Comparison of ENCODE assay signal across 11 cellular contexts in genomic region chr13:113178070-113178895, GRCh38. TPM values are rescaled to one million over a fixed set of nuclear protein-coding genes. Genes with fewer than 3 reads are reported as not detected.
A peak's percentile ranks its signal among the peaks of the same experiment; 100 is the strongest.
DNase-seq lines count a peak whose midpoint lies in the region; ATAC-seq lines count a peak whose summit lies in the region.
"Had no signal": no experiment of that assay in that cellular context is flagged by ENCODE, and none has a peak within 500 bp of the region (broad histone marks: within the 10 kb centered on the region; RNA-seq: fewer than 3 reads in every experiment).

No MANE protein-coding gene starts in this region.

- no peak for DNase-seq in activated CD4-positive, alpha-beta memory T cell treated with anti-CD3 and anti-CD28 coated beads, Interleukin-2, amount 10 ng/mL, durations not matched to agents 7 days and 5 days
- DNase-seq in activated CD4-positive, alpha-beta memory T cell treated with anti-CD3 and anti-CD28 coated beads for 36 hours, result no peak
- DNase-seq in SJCRH30, result peak in 1 of 2 experiments; percentile 51
- DNase-seq in fibroblast of peridontal ligament (ENCODE audit: extremely low read depth), result peak; percentile 97
- DNase-seq in trophoblast cell, result peak; percentile 83 to 94
- no peak for DNase-seq in COR-L47 (lab: John Stamatoyannopoulos, UW)
- DNase-seq: ACHN had no signal

- intact Hi-C loops in activated CD4-positive, alpha-beta memory T cell treated with anti-CD3 and anti-CD28 coated beads for 36 hours (cut with micrococcal nuclease), result no loop called here

- H2BK120ac ChIP-seq in trophoblast cell (ENCODE audit: insufficient read depth, low read length, poor library complexity), result no peak overlapping the region

- peaks cover 15% of the 10 kb centered on the region for H3K4me1 ChIP-seq in SJCRH30
- H3K4me1 ChIP-seq in trophoblast cell (ENCODE audit: control insufficient read depth in 1 of 2, insufficient read depth in 2 of 2, low read length in 2 of 2), result no peaks in the 10 kb centered on the region

- peaks cover 75% of the 10 kb centered on the region for H3K4me1 Mint-ChIP-seq in activated CD4-positive, alpha-beta memory T cell treated with anti-CD3 and anti-CD28 coated beads, Interleukin-2, amount 10 ng/mL, durations not matched to agents 7 days and 5 days
- peaks cover 36% of the 10 kb centered on the region for H3K4me1 Mint-ChIP-seq in activated CD4-positive, alpha-beta memory T cell treated with anti-CD3 and anti-CD28 coated beads for 36 hours (ENCODE audit: low read depth)

- no peaks in the 10 kb centered on the region for H3K79me2 ChIP-seq in trophoblast cell (ENCODE audit: control insufficient read depth, insufficient read depth, low read length, poor library complexity)

- no peak overlapping the region for H4K91ac ChIP-seq in trophoblast cell (ENCODE audit: low read depth, low read length)

- no CpG with 5 or more reads among the region's 25 CpGs for WGBS in trophoblast cell (ENCODE audit: extremely low coverage, insufficient coverage, insufficient read length)

- peaks cover 76% of the 10 kb centered on the region for H3K36me3 Mint-ChIP-seq in activated CD4-positive, alpha-beta memory T cell treated with anti-CD3 and anti-CD28 coated beads, Interleukin-2, amount 10 ng/mL, durations not matched to agents 7 days and 5 days (ENCODE audit: low read depth)
- H3K36me3 Mint-ChIP-seq in activated CD4-positive, alpha-beta memory T cell treated with anti-CD3 and anti-CD28 coated beads for 36 hours, result peaks cover 55% of the 10 kb centered on the region

- H2AK5ac ChIP-seq in trophoblast cell (ENCODE audit: low read length), result no peak overlapping the region

- H3K9ac ChIP-seq in trophoblast cell (ENCODE audit: low read length), result no peak overlapping the region

- H3K23ac ChIP-seq in trophoblast cell (ENCODE audit: low read length), result no peak overlapping the region

- no peak for ATAC-seq in GM21723 (IDR thresholded peaks at IDR 0.05; ENCODE audit: unreplicated experiment)
- no peak for ATAC-seq in GM18519 (IDR thresholded peaks at IDR 0.05; ENCODE audit: low FRiP score, unreplicated experiment)
- ATAC-seq: activated T-helper 17 cell treated with anti-CD3 and anti-CD28 coated beads, Interleukin-2, amount 50 U/mL, for 72 hours; stimulated activated memory B cell treated with anti-CD40 and anti-IgM and Interleukin-4, amounts not matched to agents 10 μg/mL and 1 μg/mL and 100 μg/mL, for 72 hours had no signal

- no peak overlapping the region for H3K18ac ChIP-seq in trophoblast cell (ENCODE audit: low read length)

- CTCF ChIA-PET in activated CD4-positive, alpha-beta memory T cell treated with anti-CD3 and anti-CD28 coated beads, Interleukin-2, amount 10 ng/mL, durations not matched to agents 7 days and 5 days (lab: Charles Lee), result interaction anchor here (1.4 kb wide), 1 partner anchor 32 kb away, joined by 3 read pairs; no protein-coding TSS in a partner anchor
- CTCF ChIA-PET in activated CD4-positive, alpha-beta memory T cell treated with anti-CD3 and anti-CD28 coated beads for 36 hours (lab: Charles Lee), result no interaction called here

- H2AFZ ChIP-seq in trophoblast cell (ENCODE audit: insufficient read depth, low read length, poor library complexity), result no peak overlapping the region

- POLR2A ChIA-PET in activated CD4-positive, alpha-beta memory T cell treated with anti-CD3 and anti-CD28 coated beads, Interleukin-2, amount 10 ng/mL, durations not matched to agents 7 days and 5 days (lab: Charles Lee), result interaction anchor here (0.6 to 0.7 kb wide), 2 partner anchors 9 to 17 kb away, joined by 3 to 4 read pairs; no protein-coding TSS in a partner anchor
- POLR2A ChIA-PET in activated CD4-positive, alpha-beta memory T cell treated with anti-CD3 and anti-CD28 coated beads for 36 hours (lab: Charles Lee), result no interaction called here

- no peak overlapping the region for H4K8ac ChIP-seq in trophoblast cell (ENCODE audit: low read depth, low read length)

- H3K4me2 ChIP-seq in trophoblast cell (ENCODE audit: low read length), result no peak overlapping the region

- no peak overlapping the region for H4K12ac ChIP-seq in trophoblast cell (ENCODE audit: low read depth, low read length)

- H3K27ac ChIP-seq in SJCRH30 (peak overlapping the region; percentile 61), trophoblast cell (ENCODE audit: low read depth, low read length) (peak overlapping the region; percentile 31)

- no peaks in the 10 kb centered on the region for H3K9me3 ChIP-seq in SJCRH30 (replicated peaks)
- H3K9me3 ChIP-seq in trophoblast cell (ENCODE audit: insufficient read depth, low read depth, low read length), result no peaks in the 10 kb centered on the region

- no peaks in the 10 kb centered on the region for H3K79me1 ChIP-seq in trophoblast cell (ENCODE audit: low read length)

- no peak overlapping the region for H3K4ac ChIP-seq in trophoblast cell (ENCODE audit: low read depth, low read length)

- H3K27ac Mint-ChIP-seq in activated CD4-positive, alpha-beta memory T cell treated with anti-CD3 and anti-CD28 coated beads, Interleukin-2, amount 10 ng/mL, durations not matched to agents 7 days and 5 days, result peak overlapping the region; percentile 55
- no peak overlapping the region for H3K27ac Mint-ChIP-seq in activated CD4-positive, alpha-beta memory T cell treated with anti-CD3 and anti-CD28 coated beads for 36 hours
- H3K27ac Mint-ChIP-seq: activated T-helper 17 cell treated with anti-CD3 and anti-CD28 coated beads, Interleukin-2, amount 50 U/mL, for 72 hours; stimulated activated memory B cell treated with anti-CD40 and anti-IgM and Interleukin-4, amounts not matched to agents 10 μg/mL and 1 μg/mL and 100 μg/mL, for 72 hours had no signal

- no peaks in the 10 kb centered on the region for H3K27me3 Mint-ChIP-seq in activated CD4-positive, alpha-beta memory T cell treated with anti-CD3 and anti-CD28 coated beads, Interleukin-2, amount 10 ng/mL, durations not matched to agents 7 days and 5 days
- no peaks in the 10 kb centered on the region for H3K27me3 Mint-ChIP-seq in activated CD4-positive, alpha-beta memory T cell treated with anti-CD3 and anti-CD28 coated beads for 36 hours
- H3K27me3 Mint-ChIP-seq: activated T-helper 17 cell treated with anti-CD3 and anti-CD28 coated beads, Interleukin-2, amount 50 U/mL, for 72 hours; stimulated activated memory B cell treated with anti-CD40 and anti-IgM and Interleukin-4, amounts not matched to agents 10 μg/mL and 1 μg/mL and 100 μg/mL, for 72 hours had no signal

- H2BK5ac ChIP-seq in trophoblast cell (ENCODE audit: low read depth, low read length, poor library complexity), result no peak overlapping the region

- no peak overlapping the region for H3K4me3 Mint-ChIP-seq in activated CD4-positive, alpha-beta memory T cell treated with anti-CD3 and anti-CD28 coated beads, Interleukin-2, amount 10 ng/mL, durations not matched to agents 7 days and 5 days
- no peak overlapping the region for H3K4me3 Mint-ChIP-seq in activated CD4-positive, alpha-beta memory T cell treated with anti-CD3 and anti-CD28 coated beads for 36 hours
- H3K4me3 Mint-ChIP-seq: stimulated activated memory B cell treated with anti-CD40 and anti-IgM and Interleukin-4, amounts not matched to agents 10 μg/mL and 1 μg/mL and 100 μg/mL, for 72 hours had no signal

- no peaks in the 10 kb centered on the region for H3K9me3 Mint-ChIP-seq in activated CD4-positive, alpha-beta memory T cell treated with anti-CD3 and anti-CD28 coated beads, Interleukin-2, amount 10 ng/mL, durations not matched to agents 7 days and 5 days
- no peaks in the 10 kb centered on the region for H3K9me3 Mint-ChIP-seq in activated CD4-positive, alpha-beta memory T cell treated with anti-CD3 and anti-CD28 coated beads for 36 hours
- H3K9me3 Mint-ChIP-seq: activated T-helper 17 cell treated with anti-CD3 and anti-CD28 coated beads, Interleukin-2, amount 50 U/mL, for 72 hours had no signal

- H3K36me3 ChIP-seq in SJCRH30 (peaks cover 52% of the 10 kb centered on the region), trophoblast cell (ENCODE audit: control insufficient read depth in 1 of 2, insufficient read depth in 2 of 2, low read length in 2 of 2) (peaks cover 36 to 49% of the 10 kb centered on the region in 2 experiments)

- H3K27me3 ChIP-seq in SJCRH30 (no peaks in the 10 kb centered on the region), trophoblast cell (ENCODE audit: insufficient read depth, low read length) (no peaks in the 10 kb centered on the region)

- H3K14ac ChIP-seq in trophoblast cell (ENCODE audit: low read length), result no peak overlapping the region

- H2BK12ac ChIP-seq in trophoblast cell (ENCODE audit: low read length), result no peak overlapping the region

- H3K4me3 ChIP-seq in SJCRH30 (no peak overlapping the region), trophoblast cell (ENCODE audit: low read depth, low read length) (no peak overlapping the region)

RNA-seq across cellular contexts. Expression of gene PROZ, which starts 19.8 kb away (rescaled TPM):
- not detected for total RNA-seq in activated CD4-positive, alpha-beta memory T cell treated with anti-CD3 and anti-CD28 coated beads, Interleukin-2, amount 10 ng/mL, durations not matched to agents 7 days and 5 days
- total RNA-seq in activated CD4-positive, alpha-beta memory T cell treated with anti-CD3 and anti-CD28 coated beads for 36 hours, result not detected
- not detected in 2 replicates for total RNA-seq in SJCRH30 (2014; rRNA removed; shearing (Covaris generic))
- not detected in 2 replicates for polyA plus RNA-seq in trophoblast cell (2013)

RNA-seq across cellular contexts. Expression of gene PCID2, which starts 30.2 kb away (rescaled TPM):
- 10 to 100 TPM; 58.9 to 66.2 TPM for total RNA-seq in activated CD4-positive, alpha-beta memory T cell treated with anti-CD3 and anti-CD28 coated beads, Interleukin-2, amount 10 ng/mL, durations not matched to agents 7 days and 5 days
- 10 to 100 TPM; 66.6 to 72.4 TPM for total RNA-seq in activated CD4-positive, alpha-beta memory T cell treated with anti-CD3 and anti-CD28 coated beads for 36 hours
- total RNA-seq in SJCRH30 (2014; rRNA removed; shearing (Covaris generic)), result 59.5 and 64.6 TPM in 2 replicates
- polyA plus RNA-seq in trophoblast cell (2013), result 29.9 and 30.4 TPM in 2 replicates

RNA-seq across cellular contexts. Expression of gene CUL4A, which starts 31.1 kb away (rescaled TPM):
- 10 to 100 TPM; 67.2 to 68.8 TPM for total RNA-seq in activated CD4-positive, alpha-beta memory T cell treated with anti-CD3 and anti-CD28 coated beads, Interleukin-2, amount 10 ng/mL, durations not matched to agents 7 days and 5 days
- 10 to 100 TPM; 65.9 to 70.2 TPM for total RNA-seq in activated CD4-positive, alpha-beta memory T cell treated with anti-CD3 and anti-CD28 coated beads for 36 hours
- 67.4 and 67.6 TPM in 2 replicates for total RNA-seq in SJCRH30 (2014; rRNA removed; shearing (Covaris generic))
- polyA plus RNA-seq in trophoblast cell (2013), result 45.6 and 47.5 TPM in 2 replicates

RNA-seq across cellular contexts. Expression of gene F10, which starts 55.7 kb away (rescaled TPM):
- total RNA-seq in activated CD4-positive, alpha-beta memory T cell treated with anti-CD3 and anti-CD28 coated beads, Interleukin-2, amount 10 ng/mL, durations not matched to agents 7 days and 5 days, result not detected
- total RNA-seq in activated CD4-positive, alpha-beta memory T cell treated with anti-CD3 and anti-CD28 coated beads for 36 hours, result not detected
- 0.16 and 0.56 TPM in 2 replicates for total RNA-seq in SJCRH30 (2014; rRNA removed; shearing (Covaris generic))
- 0.04 TPM in 1 of 2 replicates, not detected in the other for polyA plus RNA-seq in trophoblast cell (2013)

Comparison
In these comparisons a context has a peak if more than half of its experiments do, and no peak if none do; other contexts are left out.
1. DNase-seq: peak in fibroblast of peridontal ligament (single experiment) and trophoblast cell (2 of 2); none in activated CD4-positive, alpha-beta memory T cell treated with anti-CD3 and anti-CD28 coated beads, Interleukin-2, amount 10 ng/mL, durations not matched to agents 7 days and 5 days (single experiment), activated CD4-positive, alpha-beta memory T cell treated with anti-CD3 and anti-CD28 coated beads for 36 hours (single experiment) and COR-L47 (single experiment).